ENCODE assay signal across 29 cellular contexts in the genomic region with DNA sequence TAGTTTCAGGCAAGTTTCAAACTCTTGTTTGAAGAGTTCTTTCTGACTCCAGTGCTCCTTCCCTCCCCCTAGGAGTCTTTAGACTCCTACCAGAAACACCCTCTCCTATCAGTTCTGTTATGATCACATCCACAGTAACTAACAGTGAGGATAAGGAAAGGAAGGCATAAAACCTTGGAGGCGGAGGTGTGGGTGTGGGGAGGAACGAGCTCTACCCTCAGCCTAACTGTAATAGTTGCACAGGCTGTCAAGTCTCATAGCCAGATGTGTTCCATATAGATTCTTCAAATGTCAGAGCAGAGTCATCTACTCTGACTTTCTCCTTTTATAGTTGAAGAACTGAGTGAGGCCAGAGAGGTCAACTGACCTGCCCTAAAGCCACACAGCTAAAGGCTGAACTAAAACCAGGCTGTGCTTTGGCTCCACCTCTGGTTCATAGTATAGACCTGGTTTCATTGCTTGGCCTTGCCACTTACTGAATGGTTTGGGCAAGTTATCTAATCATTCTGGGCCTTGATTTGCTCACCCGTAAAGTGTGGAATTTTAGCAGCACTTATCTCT. TPM values are rescaled to one million over a fixed set of nuclear protein-coding genes. Genes with fewer than 3 reads are reported as not detected.
A peak's percentile ranks its signal among the peaks of the same experiment; 100 is the strongest.
DNase-seq lines count a peak whose midpoint lies in the region; ATAC-seq, FAIRE-seq and TF ChIP-seq lines count a peak whose summit lies in the region.
"Had no signal": no experiment of that assay in that cellular context is flagged by ENCODE, and none has a peak within 500 bp of the region (broad histone marks: within the 10 kb centered on the region; RNA-seq: fewer than 3 reads in every experiment).

No MANE protein-coding gene starts in this region.

- DNase-seq in GM12878 (ENCODE audit: low read depth, low spot score) (no peak), esophagus muscularis mucosa (ENCODE audit: extremely low spot score) (peak; percentile 12), mucosa of descending colon (no peak), DMS53 (lab: John Stamatoyannopoulos, UW) (no peak), NCI-H1417 (lab: John Stamatoyannopoulos, UW) (no peak)
- no peak for DNase-seq in CD4-positive, alpha-beta T cell
- DNase-seq: AML-193; CD8-positive, alpha-beta memory T cell; DMS 273 treated with DMSO at 0.1 percent for 48 hours; DMS79 treated with DMSO at 0.1 percent for 48 hours; GF-D8; IMR-90; MM.1S; NCI-H1048; NCI-H1417 treated with DMSO at 0.1 percent for 48 hours; NCI-H187; NCI-H2171 treated with DMSO at 0.1 percent for 48 hours; NCI-H345; NCI-H510A treated with DMSO at 0.1 percent for 48 hours; PC-9 had no signal

- H2AFZ ChIP-seq in GM12878 (ENCODE audit: control insufficient read depth, low read depth, low read length) = no peak overlapping the region
- H2AFZ ChIP-seq: GM23338, PC-9 had no signal

- H3K9me3 ChIP-seq in GM12878 (replicated peaks; ENCODE audit: control insufficient read depth, insufficient read depth, low read length) (no peaks in the 10 kb centered on the region), esophagus muscularis mucosa (no peaks in the 10 kb centered on the region), mucosa of descending colon (no peaks in the 10 kb centered on the region)
- no peaks in the 10 kb centered on the region for H3K9me3 ChIP-seq in CD4-positive, alpha-beta T cell (ENCODE audit: control insufficient read depth, low read length)
- H3K9me3 ChIP-seq: A549, HAP-1, SJSA1 had no signal

- H3K36me3 Mint-ChIP-seq in CD4-positive, alpha-beta T cell (ENCODE audit: low read depth) = no peaks in the 10 kb centered on the region

- peak; percentile 22 for ATAC-seq in GM19397 (IDR thresholded peaks at IDR 0.05; ENCODE audit: unreplicated experiment)
- no peak for ATAC-seq in GM12878
- ATAC-seq in mucosa of descending colon = peak; percentile 52
- no peak for ATAC-seq in CD4-positive, alpha-beta T cell (ENCODE audit: poor library complexity)
- ATAC-seq: A549, GM23338, Right ventricle myocardium inferior had no signal

- POLR2A ChIA-PET in GM12878 (lab: Charles Lee) = no interaction called here
- POLR2A ChIA-PET in CD4-positive, alpha-beta T cell (lab: Charles Lee) = no interaction called here

- H3K36me3 ChIP-seq in GM12878 (ENCODE audit: control insufficient read depth in 2 of 2, insufficient read depth in 2 of 2, low read length in 1 of 2) (no peaks in the 10 kb centered on the region), esophagus muscularis mucosa (no peaks in the 10 kb centered on the region), mucosa of descending colon (ENCODE audit: low read depth) (no peaks in the 10 kb centered on the region)
- H3K36me3 ChIP-seq: BLaER1 treated with 17β-estradiol and CSF1 and Interleukin-3, amounts not matched to agents 10 nM and 100 nM; HAP-1; SJSA1 had no signal

- no peak for TF ChIP-seq EP300 in GM12878 (IDR thresholded peaks at IDR 0.05; ENCODE audit: borderline replicate concordance in 1 of 2, control insufficient read depth in 1 of 2, low read depth in 2 of 2, low read length in 2 of 2)
- TF ChIP-seq EP300 in esophagus muscularis mucosa (IDR thresholded peaks at IDR 0.05) = no peak

- RAD21 ChIA-PET in GM12878 (lab: Charles Lee; ENCODE audit: unreplicated experiment) = no interaction called here

- H3K79me2 ChIP-seq in GM12878 (ENCODE audit: control insufficient read depth, insufficient read depth, low read length) = no peaks in the 10 kb centered on the region

- BruUV-seq in GM12878 (replicated peaks; lab: Mats Ljungman, UMichigan) = no TSS peak

- H3K4me1 ChIP-seq in GM12878 (ENCODE audit: control insufficient read depth, insufficient read depth, low read length) (no peaks in the 10 kb centered on the region), esophagus muscularis mucosa (no peaks in the 10 kb centered on the region), mucosa of descending colon (ENCODE audit: low read depth) (peaks cover 6% of the 10 kb centered on the region)
- H3K4me1 ChIP-seq: A549, HAP-1, SJSA1 had no signal

- H3K9ac ChIP-seq in GM12878 (ENCODE audit: control insufficient read depth, insufficient read depth, low read length) = no peak overlapping the region
- H3K9ac ChIP-seq: BLaER1 treated with 17β-estradiol and CSF1 and Interleukin-3, amounts not matched to agents 10 nM and 100 nM; KMS-11 had no signal

- no peak for FAIRE-seq in GM12878 (lab: Jason Lieb, UNC)
- FAIRE-seq: A549, GM12892 had no signal

- H3K4me1 Mint-ChIP-seq in CD4-positive, alpha-beta T cell (ENCODE audit: low read depth) = no peaks in the 10 kb centered on the region

- SMC1A ChIA-PET in GM12878 (lab: Charles Lee; ENCODE audit: uncharacterized antibody, unreplicated experiment) = interaction anchor here (1.0 to 1.4 kb wide), 2 partner anchors 71 to 935 kb away, joined by 3 read pairs; no protein-coding TSS in a partner anchor

- no peaks in the 10 kb centered on the region for H4K20me1 ChIP-seq in GM12878 (ENCODE audit: control insufficient read depth, insufficient read depth)
- H4K20me1 ChIP-seq: BLaER1 treated with 17β-estradiol and CSF1 and Interleukin-3, amounts not matched to agents 10 nM and 100 nM had no signal

- no peaks in the 10 kb centered on the region for H3K9me3 Mint-ChIP-seq in CD4-positive, alpha-beta T cell
- H3K9me3 Mint-ChIP-seq: GM23338 had no signal

- H3K27me3 Mint-ChIP-seq in CD4-positive, alpha-beta T cell = no peaks in the 10 kb centered on the region
- H3K27me3 Mint-ChIP-seq: CD8-positive, alpha-beta memory T cell had no signal

- no peak for TF ChIP-seq POLR2A in GM12878 (IDR thresholded peaks at IDR 0.05; ENCODE audit: low read depth, low read length)
- TF ChIP-seq POLR2A in esophagus muscularis mucosa (IDR thresholded peaks at IDR 0.05; ENCODE audit: low read depth) = no peak

- no peak overlapping the region for H3K4me2 ChIP-seq in GM12878 (ENCODE audit: control insufficient read depth, insufficient read depth)
- H3K4me2 ChIP-seq: A549, GM23338, KMS-11, PC-9 had no signal

- 0 out of 2 replicates have a peak, but pooled peaks have one; percentile 5 for TF ChIP-seq RAD21 in GM12878 (IDR thresholded peaks at IDR 0.05; ENCODE audit: insufficient read depth, low read depth, low read length)

- H3K4me3 Mint-ChIP-seq in CD4-positive, alpha-beta T cell = no peak overlapping the region
- H3K4me3 Mint-ChIP-seq: CD8-positive, alpha-beta memory T cell; GM23338 had no signal

- TF ChIP-seq CTCF in GM12878 (IDR thresholded peaks at IDR 0.05 in 2 of 3, conservative IDR thresholded peaks at IDR 0.05 in 1 of 3; ENCODE audit: control insufficient read depth in 2 of 3, extremely low read depth in 1 of 3, insufficient read depth in 1 of 3, low read depth in 3 of 3, low read length in 3 of 3) (no peak), esophagus muscularis mucosa (IDR thresholded peaks at IDR 0.05) (no peak), mucosa of descending colon (IDR thresholded peaks at IDR 0.05) (no peak)
- TF ChIP-seq CTCF in CD4-positive, alpha-beta T cell (IDR thresholded peaks at IDR 0.05) = no peak

- intact Hi-C loops in GM12878 (cut with micrococcal nuclease; ENCODE audit: unreplicated experiment) = no loop called here
- intact Hi-C loops in esophagus muscularis mucosa (cut with DNase I) = no loop called here
- intact Hi-C loops in mucosa of descending colon (cut with DNase I, micrococcal nuclease) = no loop called here
- intact Hi-C loops in CD4-positive, alpha-beta T cell (cut with DNase I, micrococcal nuclease) = no loop called here

- WGBS in GM12878 (ENCODE audit: insufficient coverage, insufficient replicate concordance, low lambda C conversion rate, missing lambda C conversion rate) = 97% methylated on average over 3 of the region's 3 CpGs
- WGBS in esophagus muscularis mucosa = 96% methylated on average over 3 of the region's 3 CpGs

- H3K27ac Mint-ChIP-seq in CD4-positive, alpha-beta T cell = no peak overlapping the region
- H3K27ac Mint-ChIP-seq: GM23338 had no signal

- H3K27ac ChIP-seq in GM12878 (ENCODE audit: control insufficient read depth, insufficient read depth) (no peak overlapping the region), esophagus muscularis mucosa (replicated peaks in 1 of 4) (no peak overlapping the region)
- no peak overlapping the region for H3K27ac ChIP-seq in CD4-positive, alpha-beta T cell (ENCODE audit: low read depth, low read length)
- H3K27ac ChIP-seq: A549; BLaER1 treated with 17β-estradiol and CSF1 and Interleukin-3, amounts not matched to agents 10 nM and 100 nM; KMS-11; PC-9; SJSA1 had no signal

- CTCF ChIA-PET in GM12878 (lab: Yijun Ruan, JAX) = interaction anchor here (1.0 to 1.1 kb wide), 2 partner anchors 53 to 93 kb away, joined by 3 read pairs; no protein-coding TSS in a partner anchor
- CTCF ChIA-PET in CD4-positive, alpha-beta T cell (lab: Charles Lee) = no interaction called here

- in situ Hi-C loops in GM12878 (cut with MboI) = no loop called here

- H3K4me3 ChIP-seq in GM12878 = no peak overlapping the region
- no peak overlapping the region for H3K4me3 ChIP-seq in esophagus muscularis mucosa
- no peak overlapping the region for H3K4me3 ChIP-seq in mucosa of descending colon
- H3K4me3 ChIP-seq: A549; BLaER1 treated with 17β-estradiol and CSF1 and Interleukin-3, amounts not matched to agents 10 nM and 100 nM; GM23338; HAP-1; PC-9; SJSA1 had no signal

- no peaks in the 10 kb centered on the region for H3K27me3 ChIP-seq in GM12878 (replicated peaks in 1 of 2; ENCODE audit: control insufficient read depth in 2 of 2, insufficient read depth in 2 of 2, low read length in 1 of 2)
- H3K27me3 ChIP-seq in esophagus muscularis mucosa = no peaks in the 10 kb centered on the region
- H3K27me3 ChIP-seq in CD4-positive, alpha-beta T cell (ENCODE audit: control insufficient read depth, insufficient read depth, low read length) = no peaks in the 10 kb centered on the region
- H3K27me3 ChIP-seq: BLaER1 treated with 17β-estradiol and CSF1 and Interleukin-3, amounts not matched to agents 10 nM and 100 nM; SJSA1 had no signal

RNA-seq across cellular contexts. Expression of a gene that starts 34.4 kb away (rescaled TPM):
- total RNA-seq in GM12878 (2013; cell fraction: nucleolus; rRNA removed) = 40.8 and 49.4 TPM in 2 replicates
- total RNA-seq in GM12878 (2014; rRNA removed) (28.0 and 33.3 TPM in 2 replicates), GM12878 (2014; rRNA removed; fragmentation: Illumina TruSeq; extraction: Trizol) (30.1 and 34.9 TPM in 2 replicates), GM12878 (2021) (38.4 and 39.8 TPM in 2 replicates), esophagus muscularis mucosa (100 to 1,000 TPM; 244 to 563 (median 329) TPM), mucosa of descending colon (100 to 1,000 TPM in 1 of 3 donors, 10 to 100 TPM in 2; 66.7 to 197 (median 74.9) TPM)
- polyA plus RNA-seq in GM12878 (2011; ENCODE audit: low read depth) = 11.5 TPM
- polyA plus RNA-seq in GM12878 (2011; rRNA removed) (14.6 and 15.9 TPM in 2 replicates), GM12878 (2014; fragmentation: Illumina TruSeq; extraction: Trizol) (34.6 and 38.1 TPM in 2 replicates), GM12878 (2014; fragmentation: Nextera tagmentation; extraction: Ambion mirVana) (1 to 10 TPM; 7.8 to 8.0 TPM), GM12878 (2014; rRNA removed) (15.1 and 15.6 TPM in 2 replicates), GM12878 (2016; fragmentation: Nextera tagmentation; extraction: Ambion mirVana) (10 to 100 TPM; 14.0 to 15.4 TPM)
- polyA plus RNA-seq in GM12878 (2011; cell fraction: cytosol; rRNA removed) = 6.9 and 10.1 TPM in 2 replicates
- polyA plus RNA-seq in GM12878 (2011; cell fraction: nucleus; rRNA removed) = 10.3 and 15.8 TPM in 2 replicates
- 15.8 and 22.1 TPM in 2 replicates for polyA plus RNA-seq in GM12878 (2012)
- polyA minus RNA-seq in GM12878 (2011; rRNA and poly(A)+ RNA removed) = 30.3 and 32.3 TPM in 2 replicates
- 19.0 and 24.7 TPM in 2 replicates for polyA minus RNA-seq in GM12878 (2011; cell fraction: cytosol; rRNA and poly(A)+ RNA removed)
- polyA minus RNA-seq in GM12878 (2011; cell fraction: nucleus; rRNA and poly(A)+ RNA removed) = 23.9 and 37.7 TPM in 2 replicates
- total RNA-seq in CD4-positive, alpha-beta T cell = 100 to 1,000 TPM; 455 to 459 TPM

Comparison
In these comparisons a context has a peak if more than half of its experiments do, and no peak if none do; other contexts are left out.
1. ATAC-seq: peak in GM19397 (single experiment) and mucosa of descending colon (single experiment); none in GM12878 (single experiment) and CD4-positive, alpha-beta T cell (single experiment).